In the genomic region with DNA sequence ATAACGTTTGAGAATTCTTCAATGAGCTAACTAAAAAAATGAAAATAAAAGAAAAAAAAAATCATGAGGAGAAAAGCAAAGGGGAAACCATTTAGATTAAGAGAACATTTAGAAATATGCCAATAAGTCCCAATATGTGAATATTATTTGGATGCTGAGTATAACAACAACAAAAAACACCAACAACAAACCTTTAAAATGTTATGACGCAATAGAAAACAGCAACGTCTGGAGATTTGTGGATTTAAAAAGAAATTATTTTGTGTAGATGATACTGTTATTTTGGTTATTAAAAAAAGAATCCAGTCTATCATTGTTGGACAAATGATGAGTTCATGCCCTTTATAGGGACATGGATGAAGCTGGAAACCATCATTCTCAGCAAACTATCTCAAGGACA, we compare ENCODE assay signal across 26 cellular contexts.
"Had no signal": no experiment of that assay in that cellular context is flagged by ENCODE, and none has a peak within 500 bp of the region (broad histone marks: within the 10 kb centered on the region; RNA-seq: fewer than 3 reads in every experiment).

No MANE protein-coding gene starts in this region.

- H3K9me3 ChIP-seq: stomach, suprapubic skin, testis, thoracic aorta, thyroid gland, tibial artery, tibial nerve, transverse colon, upper lobe of left lung, upper lobe of right lung, uterus, vagina had no signal

- H3K4me3 ChIP-seq: stomach, suprapubic skin, testis, thoracic aorta, thyroid gland, tibial artery, tibial nerve, transverse colon, upper lobe of left lung, upper lobe of right lung, uterus, vagina had no signal

- H3K4me1 ChIP-seq: stomach, suprapubic skin, testis, thyroid gland, tibial artery, tibial nerve, transverse colon, upper lobe of left lung, upper lobe of right lung, uterus, vagina had no signal

- DNase-seq: stimulated activated CD4-positive, alpha-beta T cell treated with anti-CD3 and anti-CD28 coated beads, Interleukin-2, amount 100 ng/mL, for 48 hours; stimulated activated CD4-positive, alpha-beta T cell treated with anti-CD3 and anti-CD28 coated beads, Interleukin-4, amount 100 ng/mL, for 1 hour; stimulated activated CD4-positive, alpha-beta T cell treated with anti-CD3 and anti-CD28 coated beads, Interleukin-4, amount 100 ng/mL, for 24 hours; stimulated activated CD4-positive, alpha-beta T cell treated with anti-CD3 and anti-CD28 coated beads, Interleukin-4, amount 100 ng/mL, for 4 hours; stimulated activated CD8-positive, alpha-beta memory T cell treated with anti-CD3 and anti-CD28 coated beads, Interleukin-4, amount 100 ng/mL, for 48 hours; stimulated activated naive B cell treated with anti-CD40 and anti-IgM and Interleukin-4, amounts not matched to agents 10 μg/mL and 1 μg/mL and 100 μg/mL, for 72 hours; stimulated activated naive CD4-positive, alpha-beta T cell; stimulated activated naive CD4-positive, alpha-beta T cell treated with Interleukin-2 at 50 U/mL for 16 hours; stimulated activated naive CD8-positive, alpha-beta T cell treated with anti-CD3 and anti-CD28 coated beads, Interleukin-15, amount 100 ng/mL, for 72 hours; stimulated activated naive CD8-positive, alpha-beta T cell treated with anti-CD3 and anti-CD28 coated beads, Interleukin-15, Interleukin-2, amounts not matched to agents 100 U/mL and 50 U/mL, for 24 hours; stomach; substantia nigra; testis; thyroid gland; tibial artery; transverse colon; trophoblast cell; upper lobe of left lung; upper lobe of right lung; uterus had no signal

- H3K27me3 ChIP-seq: stomach, suprapubic skin, testis, thyroid gland, tibial artery, tibial nerve, transverse colon, upper lobe of left lung, upper lobe of right lung, uterus, vagina had no signal

- H3K36me3 ChIP-seq: stomach, suprapubic skin, thoracic aorta, thyroid gland, tibial artery, tibial nerve, transverse colon, upper lobe of left lung, upper lobe of right lung, uterus, vagina had no signal

- ATAC-seq: stimulated activated effector memory CD8-positive, alpha-beta T cell treated with anti-CD3 and anti-CD28 coated beads, Interleukin-12 subunit alpha, Interleukin-12 subunit beta, amount 100 ng/mL, for 72 hours; stimulated activated naive B cell treated with anti-CD40 and anti-IgM and Interleukin-4, amounts not matched to agents 10 μg/mL and 1 μg/mL and 100 μg/mL, for 72 hours; stimulated activated naive CD8-positive, alpha-beta T cell treated with anti-CD3 and anti-CD28 coated beads, Interleukin-15, amount 100 ng/mL, for 72 hours; stimulated activated naive CD8-positive, alpha-beta T cell treated with anti-CD3 and anti-CD28 coated beads, Interleukin-15, Interleukin-2, amounts not matched to agents 100 U/mL and 50 U/mL, for 24 hours; upper lobe of right lung had no signal

- FAIRE-seq: urothelium cell line had no signal

- H3K27ac ChIP-seq: stomach, suprapubic skin, testis, thoracic aorta, thyroid gland, tibial artery, tibial nerve, transverse colon, upper lobe of left lung, upper lobe of right lung, uterus, vagina had no signal
